17 cellular contexts compared by ENCODE assay signal in the genomic region with DNA sequence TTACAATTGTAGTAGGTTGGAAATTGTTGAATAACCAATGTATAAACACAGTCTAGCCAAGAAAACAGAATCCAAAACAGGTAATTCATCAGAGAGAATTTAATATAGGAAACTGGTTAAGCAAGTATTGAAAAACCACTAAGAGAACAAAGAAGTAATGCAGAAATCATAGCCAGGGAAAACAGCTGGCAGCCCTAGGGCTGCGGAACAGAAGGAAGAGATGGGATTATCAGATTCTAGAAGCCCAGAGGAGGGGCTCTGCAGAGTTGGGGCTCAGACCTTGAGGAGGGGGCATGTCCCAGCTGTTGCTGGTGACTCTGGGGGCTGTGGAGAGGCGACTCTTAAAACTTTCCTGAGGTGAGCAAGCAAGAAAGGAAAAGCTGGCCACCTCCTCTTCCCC.
"Had no signal": no experiment of that assay in that cellular context is flagged by ENCODE, and none has a peak within 500 bp of the region (broad histone marks: within the 10 kb centered on the region; RNA-seq: fewer than 3 reads in every experiment).

No MANE protein-coding gene starts in this region.

- H3K27ac ChIP-seq: dorsolateral prefrontal cortex, thoracic aorta, uterus had no signal

- H3K27ac Mint-ChIP-seq: activated CD8-positive, alpha-beta memory T cell treated with anti-CD3 and anti-CD28 coated beads, Interleukin-2, amount 10 ng/mL, durations not matched to agents 7 days and 5 days; activated naive CD8-positive, alpha-beta T cell treated with anti-CD3 and anti-CD28 coated beads for 36 hours; activated T-cell treated with anti-CD3 and anti-CD28 coated beads, Interleukin-2, amount 50 U/mL, for 24 hours; immature natural killer cell; natural killer cell; T-helper 2 cell treated with Interferon-gamma antibody and Interleukin-4, amounts not matched to agents 5 μg/mL and 100 μg/mL, for 36 hours had no signal

- H3K36me3 ChIP-seq: thoracic aorta, uterus had no signal

- H3K4me3 ChIP-seq: dorsolateral prefrontal cortex, thoracic aorta, uterus had no signal

- H3K4me1 Mint-ChIP-seq: activated CD8-positive, alpha-beta memory T cell treated with anti-CD3 and anti-CD28 coated beads, Interleukin-2, amount 10 ng/mL, durations not matched to agents 7 days and 5 days; activated naive CD8-positive, alpha-beta T cell treated with anti-CD3 and anti-CD28 coated beads for 36 hours; immature natural killer cell; natural killer cell; stimulated activated naive CD8-positive, alpha-beta T cell treated with anti-CD3 and anti-CD28 coated beads, Interleukin-15, amount 100 ng/mL, for 72 hours had no signal

- H3K36me3 Mint-ChIP-seq: activated CD8-positive, alpha-beta memory T cell treated with anti-CD3 and anti-CD28 coated beads, Interleukin-2, amount 10 ng/mL, durations not matched to agents 7 days and 5 days; activated naive CD8-positive, alpha-beta T cell treated with anti-CD3 and anti-CD28 coated beads for 36 hours; immature natural killer cell; natural killer cell had no signal

- ATAC-seq: activated CD8-positive, alpha-beta memory T cell treated with anti-CD3 and anti-CD28 coated beads, Interleukin-2, amount 10 ng/mL, durations not matched to agents 7 days and 5 days; left colon; natural killer cell; stimulated activated naive CD8-positive, alpha-beta T cell treated with anti-CD3 and anti-CD28 coated beads, Interleukin-15, amount 100 ng/mL, for 72 hours had no signal

- H3K4me1 ChIP-seq: uterus had no signal

- H3K27me3 ChIP-seq: uterus had no signal

- H3K9me3 ChIP-seq: thoracic aorta, uterus had no signal

- H3K4me3 Mint-ChIP-seq: activated CD8-positive, alpha-beta memory T cell treated with anti-CD3 and anti-CD28 coated beads, Interleukin-2, amount 10 ng/mL, durations not matched to agents 7 days and 5 days; activated naive CD8-positive, alpha-beta T cell treated with anti-CD3 and anti-CD28 coated beads for 36 hours; activated T-cell treated with anti-CD3 and anti-CD28 coated beads, Interleukin-2, amount 50 U/mL, for 24 hours; immature natural killer cell; natural killer cell; stimulated activated naive CD8-positive, alpha-beta T cell treated with anti-CD3 and anti-CD28 coated beads, Interleukin-15, amount 100 ng/mL, for 72 hours; T-helper 2 cell treated with Interferon-gamma antibody and Interleukin-4, amounts not matched to agents 5 μg/mL and 100 μg/mL, for 36 hours had no signal

- H3K9me3 Mint-ChIP-seq: activated T-cell treated with anti-CD3 and anti-CD28 coated beads, Interleukin-2, amount 50 U/mL, for 24 hours; immature natural killer cell; natural killer cell; stimulated activated naive CD8-positive, alpha-beta T cell treated with anti-CD3 and anti-CD28 coated beads, Interleukin-15, amount 100 ng/mL, for 72 hours; T-helper 2 cell treated with Interferon-gamma antibody and Interleukin-4, amounts not matched to agents 5 μg/mL and 100 μg/mL, for 36 hours had no signal

- DNase-seq: activated CD4-positive, alpha-beta T cell treated with anti-CD3 and anti-CD28 coated beads for 1 hour; activated CD4-positive, alpha-beta T cell treated with anti-CD3 and anti-CD28 coated beads, Interleukin-2, amount 50 U/mL, for 48 hours; activated CD8-positive, alpha-beta memory T cell treated with anti-CD3 and anti-CD28 coated beads, Interleukin-2, amount 10 ng/mL, durations not matched to agents 7 days and 5 days; activated gamma-delta T cell treated with Interleukin-2 at 50 U/mL for 16 hours; activated naive CD8-positive, alpha-beta T cell treated with anti-CD3 and anti-CD28 coated beads for 36 hours; activated T-cell treated with anti-CD3 and anti-CD28 coated beads, Interleukin-2, amount 50 U/mL, for 24 hours; anterior cingulate cortex; dorsolateral prefrontal cortex; immature natural killer cell; left colon; natural killer cell; occipital lobe; stimulated activated CD4-positive, alpha-beta T cell treated with anti-CD3 and anti-CD28 coated beads, Interleukin-4, amount 100 ng/mL, for 4 hours; stimulated activated naive CD8-positive, alpha-beta T cell treated with anti-CD3 and anti-CD28 coated beads, Interleukin-15, amount 100 ng/mL, for 72 hours; uterus had no signal
